Comparison of ENCODE assay signal across 34 cellular contexts in the genomic region with DNA sequence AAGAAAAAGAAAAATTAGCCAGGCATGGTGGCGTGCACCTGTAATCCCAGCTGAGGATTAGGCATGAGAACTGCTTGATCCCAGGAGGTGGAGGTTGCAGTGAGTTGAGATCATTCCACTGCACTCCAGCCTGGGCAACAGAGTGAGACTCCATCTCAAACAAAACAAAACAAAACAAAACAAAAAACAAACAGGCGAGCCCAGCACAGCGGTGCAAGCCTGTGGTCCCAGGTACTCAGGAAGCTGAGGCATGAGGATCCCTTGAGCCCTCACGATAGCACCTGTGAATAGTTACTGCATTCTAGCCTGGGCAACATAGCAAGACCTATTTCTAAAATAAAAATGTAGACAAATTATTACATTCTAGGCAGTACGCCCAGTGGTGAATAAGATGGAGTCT.
"Had no signal": no experiment of that assay in that cellular context is flagged by ENCODE, and none has a peak within 500 bp of the region (broad histone marks: within the 10 kb centered on the region; RNA-seq: fewer than 3 reads in every experiment).

No MANE protein-coding gene starts in this region.

- H3K4me3 ChIP-seq: adrenal gland, body of pancreas, coronary artery, esophagus squamous epithelium, gastroesophageal sphincter, heart right ventricle, hepatocyte had no signal

- H3K9me3 Mint-ChIP-seq: activated CD4-positive, alpha-beta memory T cell treated with anti-CD3 and anti-CD28 coated beads for 36 hours; activated CD4-positive, alpha-beta T cell treated with anti-CD3 and anti-CD28 coated beads, Interleukin-2, amount 10 ng/mL, durations not matched to agents 24 days and 14 days; activated naive CD4-positive, alpha-beta T cell treated with anti-CD3 and anti-CD28 coated beads for 36 hours; activated naive CD4-positive, alpha-beta T cell treated with anti-CD3 and anti-CD28 coated beads, Interleukin-2, amount 50 U/mL, for 24 hours; activated naive CD8-positive, alpha-beta T cell treated with anti-CD3 and anti-CD28 coated beads, Interleukin-2, amount 50 U/mL, for 24 hours; activated T-helper 1 cell treated with anti-CD3 and anti-CD28 coated beads, Interleukin-12 subunit alpha, Interleukin-12 subunit beta, Interleukin-2, Interleukin-4 antibody, amounts not matched to agents 30 ng/mL and 10 ng/mL and 1 ng/mL, durations not matched to agents 14 hours and 24 hours and 36 hours; activated T-helper 2 cell treated with anti-CD3 and anti-CD28 coated beads, Interferon-gamma antibody, Interleukin-2, Interleukin-4, amounts not matched to agents 10 μg/mL and 5 μg/mL and 100 μg/mL, durations not matched to agents 14 hours and 24 hours and 36 hours; effector memory CD8-positive, alpha-beta T cell had no signal

- H3K27ac ChIP-seq: adrenal gland, body of pancreas, coronary artery, epithelial cell of prostate, esophagus squamous epithelium, gastroesophageal sphincter, hepatocyte had no signal

- H3K36me3 ChIP-seq: adrenal gland, esophagus squamous epithelium, gastroesophageal sphincter, heart right ventricle had no signal

- DNase-seq: activated CD4-positive, alpha-beta memory T cell treated with anti-CD3 and anti-CD28 coated beads for 36 hours; activated CD4-positive, alpha-beta T cell treated with anti-CD3 and anti-CD28 coated beads for 36 hours; activated CD4-positive, alpha-beta T cell treated with anti-CD3 and anti-CD28 coated beads, Interleukin-2, amount 10 ng/mL, durations not matched to agents 24 days and 14 days; activated CD4-positive, CD25-positive, alpha-beta regulatory T cell; activated CD4-positive, CD25-positive, alpha-beta regulatory T cell treated with anti-CD3 and anti-CD28 coated beads, Interleukin-2, amount 50 U/mL, for 72 hours; activated CD8-positive, alpha-beta memory T cell treated with anti-CD3 and anti-CD28 coated beads, Interleukin-2, amount 10 ng/mL, durations not matched to agents 7 days and 5 days; activated CD8-positive, alpha-beta memory T cell treated with anti-CD3 and anti-CD28 coated beads, Interleukin-2, amount 50 U/mL, for 4 hours; activated CD8-positive, alpha-beta T cell treated with anti-CD3 and anti-CD28 coated beads, Interleukin-2, amount 10 ng/mL, durations not matched to agents 7 days and 5 days; activated effector memory CD4-positive, alpha-beta T cell treated with anti-CD3 and anti-CD28 coated beads, Interleukin-2, amount 50 U/mL, for 16 hours; activated naive CD4-positive, alpha-beta T cell treated with anti-CD3 and anti-CD28 coated beads for 36 hours; activated naive CD8-positive, alpha-beta T cell treated with anti-CD3 and anti-CD28 coated beads for 36 hours; activated naive CD8-positive, alpha-beta T cell treated with anti-CD3 and anti-CD28 coated beads, Interleukin-2, amount 50 U/mL, for 24 hours; activated T-cell treated with anti-CD3 and anti-CD28 coated beads, Interleukin-2, amount 50 U/mL, for 1 hour; activated T-cell treated with anti-CD3 and anti-CD28 coated beads, Interleukin-2, amount 50 U/mL, for 48 hours; amygdala; aorta; body of pancreas; central memory CD4-positive, alpha-beta T cell; cerebellar nuclear complex; dermis blood vessel endothelial cell; effector CD4-positive, alpha-beta T cell; effector memory CD8-positive, alpha-beta T cell; esophagus squamous epithelium; foreskin melanocyte; heart right ventricle; T-helper 2 cell had no signal

- H3K4me2 ChIP-seq: hepatocyte had no signal

- H3K27me3 ChIP-seq: adrenal gland, body of pancreas, esophagus squamous epithelium, heart right ventricle, hepatocyte had no signal

- H3K4me3 Mint-ChIP-seq: activated CD4-positive, alpha-beta memory T cell treated with anti-CD3 and anti-CD28 coated beads for 36 hours; activated CD4-positive, alpha-beta T cell treated with anti-CD3 and anti-CD28 coated beads for 36 hours; activated CD4-positive, alpha-beta T cell treated with anti-CD3 and anti-CD28 coated beads, Interleukin-2, amount 10 ng/mL, durations not matched to agents 24 days and 14 days; activated CD8-positive, alpha-beta memory T cell treated with anti-CD3 and anti-CD28 coated beads, Interleukin-2, amount 10 ng/mL, durations not matched to agents 7 days and 5 days; activated CD8-positive, alpha-beta T cell treated with anti-CD3 and anti-CD28 coated beads, Interleukin-2, amount 10 ng/mL, durations not matched to agents 7 days and 5 days; activated naive CD4-positive, alpha-beta T cell treated with anti-CD3 and anti-CD28 coated beads for 36 hours; activated naive CD4-positive, alpha-beta T cell treated with anti-CD3 and anti-CD28 coated beads, Interleukin-2, amount 50 U/mL, for 24 hours; activated naive CD8-positive, alpha-beta T cell treated with anti-CD3 and anti-CD28 coated beads for 36 hours; activated naive CD8-positive, alpha-beta T cell treated with anti-CD3 and anti-CD28 coated beads, Interleukin-2, amount 50 U/mL, for 24 hours; activated T-helper 1 cell treated with anti-CD3 and anti-CD28 coated beads, Interleukin-12 subunit alpha, Interleukin-12 subunit beta, Interleukin-2, Interleukin-4 antibody, amounts not matched to agents 30 ng/mL and 10 ng/mL and 1 ng/mL, durations not matched to agents 14 hours and 24 hours and 36 hours; effector memory CD8-positive, alpha-beta T cell had no signal

- H3K27ac Mint-ChIP-seq: activated CD4-positive, alpha-beta memory T cell treated with anti-CD3 and anti-CD28 coated beads for 36 hours; activated CD4-positive, alpha-beta T cell treated with anti-CD3 and anti-CD28 coated beads for 36 hours; activated CD4-positive, alpha-beta T cell treated with anti-CD3 and anti-CD28 coated beads, Interleukin-2, amount 10 ng/mL, durations not matched to agents 24 days and 14 days; activated CD8-positive, alpha-beta memory T cell treated with anti-CD3 and anti-CD28 coated beads, Interleukin-2, amount 10 ng/mL, durations not matched to agents 7 days and 5 days; activated CD8-positive, alpha-beta T cell treated with anti-CD3 and anti-CD28 coated beads, Interleukin-2, amount 10 ng/mL, durations not matched to agents 7 days and 5 days; activated naive CD4-positive, alpha-beta T cell treated with anti-CD3 and anti-CD28 coated beads for 36 hours; activated naive CD4-positive, alpha-beta T cell treated with anti-CD3 and anti-CD28 coated beads, Interleukin-2, amount 50 U/mL, for 24 hours; activated naive CD8-positive, alpha-beta T cell treated with anti-CD3 and anti-CD28 coated beads for 36 hours; activated T-helper 1 cell treated with anti-CD3 and anti-CD28 coated beads, Interleukin-12 subunit alpha, Interleukin-12 subunit beta, Interleukin-2, Interleukin-4 antibody, amounts not matched to agents 30 ng/mL and 10 ng/mL and 1 ng/mL, durations not matched to agents 14 hours and 24 hours and 36 hours; activated T-helper 2 cell treated with anti-CD3 and anti-CD28 coated beads, Interferon-gamma antibody, Interleukin-2, Interleukin-4, amounts not matched to agents 10 μg/mL and 5 μg/mL and 100 μg/mL, durations not matched to agents 14 hours and 24 hours and 36 hours; effector memory CD8-positive, alpha-beta T cell had no signal

- H3K36me3 Mint-ChIP-seq: activated naive CD4-positive, alpha-beta T cell treated with anti-CD3 and anti-CD28 coated beads, Interleukin-2, amount 50 U/mL, for 24 hours had no signal

- ATAC-seq: activated CD4-positive, alpha-beta T cell treated with anti-CD3 and anti-CD28 coated beads for 36 hours; activated CD8-positive, alpha-beta memory T cell treated with anti-CD3 and anti-CD28 coated beads, Interleukin-2, amount 10 ng/mL, durations not matched to agents 7 days and 5 days; activated CD8-positive, alpha-beta T cell treated with anti-CD3 and anti-CD28 coated beads, Interleukin-2, amount 10 ng/mL, durations not matched to agents 7 days and 5 days; activated naive CD8-positive, alpha-beta T cell treated with anti-CD3 and anti-CD28 coated beads, Interleukin-2, amount 50 U/mL, for 24 hours; body of pancreas; effector memory CD8-positive, alpha-beta T cell; gastroesophageal sphincter; heart right ventricle had no signal

- H2AFZ ChIP-seq: hepatocyte had no signal

- H3K27me3 Mint-ChIP-seq: activated CD4-positive, alpha-beta T cell treated with anti-CD3 and anti-CD28 coated beads for 36 hours; activated CD8-positive, alpha-beta memory T cell treated with anti-CD3 and anti-CD28 coated beads, Interleukin-2, amount 10 ng/mL, durations not matched to agents 7 days and 5 days; activated naive CD4-positive, alpha-beta T cell treated with anti-CD3 and anti-CD28 coated beads, Interleukin-2, amount 50 U/mL, for 24 hours; activated naive CD8-positive, alpha-beta T cell treated with anti-CD3 and anti-CD28 coated beads for 36 hours had no signal

- H3K9me3 ChIP-seq: adrenal gland, body of pancreas, esophagus squamous epithelium, gastroesophageal sphincter, heart right ventricle had no signal
